10 cellular contexts compared by ENCODE assay signal in the genomic region with DNA sequence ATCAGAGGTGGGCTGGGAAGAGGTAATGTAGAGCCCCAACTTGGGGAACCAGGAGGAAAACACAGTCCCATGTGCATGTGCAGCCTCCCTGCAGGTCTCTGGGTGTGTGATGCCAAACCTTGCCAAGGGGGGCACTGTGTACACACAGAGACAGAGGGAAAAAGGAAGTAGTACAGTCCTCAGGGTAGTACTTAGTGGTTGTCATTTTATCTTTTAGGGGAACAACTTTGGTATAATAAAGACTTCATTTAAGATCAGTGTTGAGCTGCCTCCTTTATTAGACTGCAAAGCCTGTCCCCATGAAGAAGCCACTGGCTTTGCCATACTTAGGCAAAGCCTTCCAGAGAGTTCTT.
DNase-seq lines count a peak whose midpoint lies in the region; ATAC-seq and TF ChIP-seq lines count a peak whose summit lies in the region.
"Had no signal": no experiment of that assay in that cellular context is flagged by ENCODE, and none has a peak within 500 bp of the region (broad histone marks: within the 10 kb centered on the region; RNA-seq: fewer than 3 reads in every experiment).

No MANE protein-coding gene starts in this region.

- no peak for DNase-seq in activated naive CD4-positive, alpha-beta T cell treated with anti-CD3 and anti-CD28 coated beads, Interleukin-2, amount 50 U/mL, for 72 hours (ENCODE audit: low spot score in 2 of 2)
- DNase-seq in activated naive CD4-positive, alpha-beta T cell treated with Interleukin-2 at 50 U/mL for 16 hours: no peak
- DNase-seq in PC-9 (no peak), NCI-H128 (lab: John Stamatoyannopoulos, UW; ENCODE audit: unreplicated experiment) (no peak)
- DNase-seq in stimulated activated effector memory CD8-positive, alpha-beta T cell treated with anti-CD3 and anti-CD28 coated beads, Interleukin-12 subunit alpha, Interleukin-12 subunit beta, amount 100 ng/mL, for 72 hours (ENCODE audit: low spot score in 2 of 2): no peak
- no peak for DNase-seq in activated CD8-positive, alpha-beta memory T cell treated with anti-CD3 and anti-CD28 coated beads, Interleukin-2, amount 50 U/mL, for 4 hours
- DNase-seq: activated effector memory CD4-positive, alpha-beta T cell treated with anti-CD3 and anti-CD28 coated beads, Interleukin-2, amount 50 U/mL, for 16 hours had no signal

- no peak overlapping the region for H3K4me2 ChIP-seq in PC-9

- H3K4me1 ChIP-seq in PC-9 (replicated peaks; ENCODE audit: insufficient read depth): no peaks in the 10 kb centered on the region

- no peaks in the 10 kb centered on the region for H3K9me3 ChIP-seq in PC-9 (ENCODE audit: insufficient read depth, low read depth)

- H3F3A ChIP-seq in PC-9 (ENCODE audit: insufficient read depth, low read depth): no peaks in the 10 kb centered on the region; the same call in 1 of the 2 replicates

- H3K9me3 Mint-ChIP-seq in activated naive CD4-positive, alpha-beta T cell treated with anti-CD3 and anti-CD28 coated beads, Interleukin-2, amount 50 U/mL, for 72 hours: no peaks in the 10 kb centered on the region
- no peaks in the 10 kb centered on the region for H3K9me3 Mint-ChIP-seq in stimulated activated effector memory CD8-positive, alpha-beta T cell treated with anti-CD3 and anti-CD28 coated beads, Interleukin-12 subunit alpha, Interleukin-12 subunit beta, amount 100 ng/mL, for 72 hours
- H3K9me3 Mint-ChIP-seq: memory B cell had no signal

- CTCF ChIA-PET in PC-9 (lab: Charles Lee): no interaction called here

- no peak overlapping the region for H2AFZ ChIP-seq in PC-9

- no peaks in the 10 kb centered on the region for H3K36me3 Mint-ChIP-seq in activated naive CD4-positive, alpha-beta T cell treated with anti-CD3 and anti-CD28 coated beads, Interleukin-2, amount 50 U/mL, for 72 hours
- H3K36me3 Mint-ChIP-seq in stimulated activated effector memory CD8-positive, alpha-beta T cell treated with anti-CD3 and anti-CD28 coated beads, Interleukin-12 subunit alpha, Interleukin-12 subunit beta, amount 100 ng/mL, for 72 hours: no peaks in the 10 kb centered on the region
- H3K36me3 Mint-ChIP-seq: memory B cell had no signal

- intact Hi-C loops in PC-9 (cut with micrococcal nuclease; ENCODE audit: unreplicated experiment): no loop called here

- peak; percentile 67 to 73 for ATAC-seq in activated naive CD4-positive, alpha-beta T cell treated with anti-CD3 and anti-CD28 coated beads, Interleukin-2, amount 50 U/mL, for 72 hours
- ATAC-seq in esophagus mucosa (peak; percentile 30), GM19463 (IDR thresholded peaks at IDR 0.05; ENCODE audit: unreplicated experiment) (no peak)
- peak; percentile 55 for ATAC-seq in stimulated activated effector memory CD8-positive, alpha-beta T cell treated with anti-CD3 and anti-CD28 coated beads, Interleukin-12 subunit alpha, Interleukin-12 subunit beta, amount 100 ng/mL, for 72 hours

- no peaks in the 10 kb centered on the region for H3K4me1 Mint-ChIP-seq in stimulated activated effector memory CD8-positive, alpha-beta T cell treated with anti-CD3 and anti-CD28 coated beads, Interleukin-12 subunit alpha, Interleukin-12 subunit beta, amount 100 ng/mL, for 72 hours
- H3K4me1 Mint-ChIP-seq: memory B cell had no signal

- H3K4me3 ChIP-seq in PC-9: no peak overlapping the region

- no peak overlapping the region for H3K27ac Mint-ChIP-seq in activated naive CD4-positive, alpha-beta T cell treated with anti-CD3 and anti-CD28 coated beads, Interleukin-2, amount 50 U/mL, for 72 hours
- H3K27ac Mint-ChIP-seq in stimulated activated effector memory CD8-positive, alpha-beta T cell treated with anti-CD3 and anti-CD28 coated beads, Interleukin-12 subunit alpha, Interleukin-12 subunit beta, amount 100 ng/mL, for 72 hours: no peak overlapping the region
- H3K27ac Mint-ChIP-seq: memory B cell had no signal

- no TSS peak for BruUV-seq in PC-9 (replicated peaks; lab: Mats Ljungman, UMichigan)

- peak; percentile 55; the same call in 1 of the 2 replicates for TF ChIP-seq CTCF in PC-9 (conservative IDR thresholded peaks at IDR 0.05)

- H3K36me3 ChIP-seq in PC-9 (ENCODE audit: low read depth): no peaks in the 10 kb centered on the region

- no peaks in the 10 kb centered on the region for H3K79me2 ChIP-seq in PC-9 (ENCODE audit: low read depth)

- no peaks in the 10 kb centered on the region for H4K20me1 ChIP-seq in PC-9 (ENCODE audit: insufficient read depth)

- no peak overlapping the region for H3K27ac ChIP-seq in PC-9

- H3K27me3 ChIP-seq in PC-9 (ENCODE audit: insufficient read depth, low read depth): no peaks in the 10 kb centered on the region

- H3K4me3 Mint-ChIP-seq in stimulated activated effector memory CD8-positive, alpha-beta T cell treated with anti-CD3 and anti-CD28 coated beads, Interleukin-12 subunit alpha, Interleukin-12 subunit beta, amount 100 ng/mL, for 72 hours: no peak overlapping the region
- H3K4me3 Mint-ChIP-seq: memory B cell had no signal

- no peaks in the 10 kb centered on the region for H3K9me2 ChIP-seq in PC-9 (ENCODE audit: insufficient read depth)

- POLR2A ChIA-PET in PC-9 (lab: Charles Lee; ENCODE audit: unreplicated experiment): interaction anchor here (0.6 kb wide), 1 partner anchor 489 kb away, joined by 5 read pairs; no protein-coding TSS in a partner anchor
